Comparison of ENCODE assay signal across 1 cellular context in genomic region chr9:133133680-133134418, GRCh38.
TF ChIP-seq lines count a peak whose summit lies in the region.

No MANE protein-coding gene starts in this region.

TF ChIP-seq in GM12878, 131 proteins besides CTCF, POLR2A, EP300 and RAD21 (continued from another document and continues in another):
- TF ChIP-seq E4F1 (IDR thresholded peaks at IDR 0.05; ENCODE audit: borderline replicate concordance, partially characterized antibody), result no peak
- TF ChIP-seq PML (IDR thresholded peaks at IDR 0.05; ENCODE audit: low read length), result no peak
- TF ChIP-seq ZNF687 (IDR thresholded peaks at IDR 0.05), result peak; percentile 98
- TF ChIP-seq FOXK2 (IDR thresholded peaks at IDR 0.05), result peak; percentile 91
- no peak for TF ChIP-seq KAT2A (conservative IDR thresholded peaks at IDR 0.05; ENCODE audit: control insufficient read depth, low read depth, low read length)
- no peak for TF ChIP-seq ZSCAN29 (IDR thresholded peaks at IDR 0.05)
- peak; percentile 77; the same call in 1 of the 2 replicates for TF ChIP-seq FOXM1 (IDR thresholded peaks at IDR 0.05; ENCODE audit: low read depth, low read length)
- TF ChIP-seq MAX (IDR thresholded peaks at IDR 0.05; ENCODE audit: low read depth, low read length), result peak; percentile 55; the same call in 1 of the 2 replicates
- no peak for TF ChIP-seq EZH2 (IDR thresholded peaks at IDR 0.05; ENCODE audit: borderline replicate concordance, control insufficient read depth, low read depth, low read length)
- no peak for TF ChIP-seq CHD1 (IDR thresholded peaks at IDR 0.05; ENCODE audit: low read depth, low read length)
- no peak for TF ChIP-seq BCLAF1 (IDR thresholded peaks at IDR 0.05)
- peak; percentile 96 for TF ChIP-seq TCF12 (IDR thresholded peaks at IDR 0.05; ENCODE audit: low read depth, low read length)
- no peak; the same call in 1 of the 2 replicates for TF ChIP-seq SMARCA5 (IDR thresholded peaks at IDR 0.05)
- TF ChIP-seq NRF1 (conservative IDR thresholded peaks at IDR 0.05; ENCODE audit: low read depth, low read length), result no peak
- no peak for TF ChIP-seq ZZZ3 (IDR thresholded peaks at IDR 0.05; ENCODE audit: control insufficient read depth, insufficient read length, low read depth)
- TF ChIP-seq ZBED1 (IDR thresholded peaks at IDR 0.05; ENCODE audit: borderline replicate concordance), result no peak
- TF ChIP-seq SMC3 (IDR thresholded peaks at IDR 0.05; ENCODE audit: borderline replicate concordance, low read length), result 0 out of 2 replicates have a peak, but pooled peaks have one; percentile 1
- no peak; the same call in 1 of the 2 replicates for TF ChIP-seq RFX5 (IDR thresholded peaks at IDR 0.05; ENCODE audit: low read depth, low read length)
- peak; percentile 92 for TF ChIP-seq NBN (IDR thresholded peaks at IDR 0.05)
- TF ChIP-seq ATF7 (IDR thresholded peaks at IDR 0.05; ENCODE audit: low read depth), result peak; percentile 71
- TF ChIP-seq RELA (IDR thresholded peaks at IDR 0.05; ENCODE audit: borderline replicate concordance, partially characterized antibody), result no peak
- TF ChIP-seq STAT3 (IDR thresholded peaks at IDR 0.05; ENCODE audit: low read depth, low read length), result no peak
- peak; percentile 82 for TF ChIP-seq RELB (IDR thresholded peaks at IDR 0.05; ENCODE audit: low read depth)
- TF ChIP-seq ETV6 (conservative IDR thresholded peaks at IDR 0.05 in 1 of 2, IDR thresholded peaks at IDR 0.05 in 1 of 2; ENCODE audit: borderline replicate concordance in 1 of 2, low read depth in 1 of 2), result peak in 1 of 2 experiments; percentile 76; a peak in 2 of 4 replicates
- TF ChIP-seq E2F8 (IDR thresholded peaks at IDR 0.05; ENCODE audit: low read depth, partially characterized antibody), result no peak
- no peak for TF ChIP-seq MYC (IDR thresholded peaks at IDR 0.05; ENCODE audit: insufficient read depth, insufficient read length, insufficient replicate concordance, low read length, severe bottlenecking)
- TF ChIP-seq BMI1 (IDR thresholded peaks at IDR 0.05; ENCODE audit: borderline replicate concordance), result peak; percentile 91
- TF ChIP-seq GATAD2B (conservative IDR thresholded peaks at IDR 0.05; ENCODE audit: low read depth), result peak; percentile 42; the same call in 1 of the 2 replicates
- no peak for TF ChIP-seq HSF1 (IDR thresholded peaks at IDR 0.05; ENCODE audit: low read depth, low read length)
- peak; percentile 81 for TF ChIP-seq CHD2 (IDR thresholded peaks at IDR 0.05; ENCODE audit: borderline replicate concordance, low read depth, low read length)
- no peak for TF ChIP-seq TCF7 (IDR thresholded peaks at IDR 0.05; ENCODE audit: borderline replicate concordance)
- no peak for TF ChIP-seq NFYA (IDR thresholded peaks at IDR 0.05; ENCODE audit: borderline replicate concordance, low read depth, low read length)
- peak; percentile 96 for TF ChIP-seq DPF2 (IDR thresholded peaks at IDR 0.05)
- peak; percentile 64; the same call in 1 of the 2 replicates for TF ChIP-seq CREB1 (IDR thresholded peaks at IDR 0.05; ENCODE audit: low read depth)
- no peak for TF ChIP-seq USF1 (IDR thresholded peaks at IDR 0.05; ENCODE audit: borderline replicate concordance, extremely low read length, insufficient read depth, low read depth, low read length)
- TF ChIP-seq ELK1 (IDR thresholded peaks at IDR 0.05; ENCODE audit: low read depth, low read length), result no peak
- no peak for TF ChIP-seq SREBF1 (IDR thresholded peaks at IDR 0.05; ENCODE audit: low read length)
- TF ChIP-seq TBL1XR1 (IDR thresholded peaks at IDR 0.05; ENCODE audit: low read depth, low read length), result peak; percentile 65; the same call in 1 of the 2 replicates
- no peak for TF ChIP-seq RBBP5 (conservative IDR thresholded peaks at IDR 0.05)
